Comparison of ENCODE assay signal across 20 cellular contexts in the genomic region with DNA sequence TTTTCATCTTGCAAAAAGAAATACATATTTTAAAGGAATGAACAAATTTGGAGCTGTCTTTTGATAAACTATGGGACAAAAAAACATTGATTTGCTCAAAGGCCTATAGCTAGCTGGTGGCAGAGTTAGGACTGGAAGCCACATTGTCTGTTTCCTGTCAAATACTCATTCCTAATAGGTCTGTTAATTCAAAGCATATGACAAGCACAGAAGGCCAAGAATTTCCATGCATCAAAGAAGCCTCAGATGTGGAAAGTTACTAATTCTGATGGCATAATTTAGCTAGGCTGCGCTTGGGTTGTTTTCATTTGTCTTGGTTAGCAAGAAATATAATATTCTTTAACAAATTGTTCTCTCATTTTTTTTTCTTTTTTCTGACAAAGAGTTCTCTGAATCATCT.
DNase-seq lines count a peak whose midpoint lies in the region; ATAC-seq and TF ChIP-seq lines count a peak whose summit lies in the region.
"Had no signal": no experiment of that assay in that cellular context is flagged by ENCODE, and none has a peak within 500 bp of the region (broad histone marks: within the 10 kb centered on the region; RNA-seq: fewer than 3 reads in every experiment).

No MANE protein-coding gene starts in this region.

- H3K36me3 Mint-ChIP-seq in immature natural killer cell = peaks cover 12 to 17% (median 13%) of the 10 kb centered on the region in 3 donors

- ATAC-seq in SK-N-SH treated with all-trans-retinoic acid at 6 μM for 48 hours (peak; percentile 85), HG02759 (IDR thresholded peaks at IDR 0.05; ENCODE audit: unreplicated experiment) (no peak)
- ATAC-seq: GM12878 had no signal

- H3K27me3 Mint-ChIP-seq in immature natural killer cell (ENCODE audit: low read depth in 3 of 3) = peaks cover 0 to 4% (median 0%) of the 10 kb centered on the region in 3 donors

- DNase-seq in GM04503 (ENCODE audit: low read depth) = peak; percentile 8
- DNase-seq in fibroblast of peridontal ligament (ENCODE audit: extremely low read depth) = peak; percentile 11
- DNase-seq in immature natural killer cell = no peak
- no peak for DNase-seq in SHP77 treated with DMSO at 0.1 percent for 48 hours (lab: John Stamatoyannopoulos, UW)
- DNase-seq in SKM-1 treated with dmso at 0.1 percent for 144 hours (lab: John Stamatoyannopoulos, UW; ENCODE audit: unreplicated experiment) = no peak
- DNase-seq: CD4-positive, CD25-positive, alpha-beta regulatory T cell; DMS153; DND-41; IMR-90; KG1; MM.1S; NCI-H2029; NCI-H446; NCI-H524 treated with DMSO at 0.1 percent for 48 hours; NCI-H774; SJCRH30; T-helper 1 cell had no signal

- no peaks in the 10 kb centered on the region for H3K4me1 Mint-ChIP-seq in immature natural killer cell
- H3K4me1 Mint-ChIP-seq: CD4-positive, CD25-positive, alpha-beta regulatory T cell had no signal

- no peak overlapping the region for H3K4me3 Mint-ChIP-seq in immature natural killer cell
- H3K4me3 Mint-ChIP-seq: CD4-positive, CD25-positive, alpha-beta regulatory T cell had no signal

- H3K27ac Mint-ChIP-seq in immature natural killer cell = no peak overlapping the region
- H3K27ac Mint-ChIP-seq: CD4-positive, CD25-positive, alpha-beta regulatory T cell had no signal

- H3K9me3 Mint-ChIP-seq in immature natural killer cell = peaks cover 10 to 18% (median 12%) of the 10 kb centered on the region in 6 donors

TF ChIP-seq in SK-N-SH treated with all-trans-retinoic acid at 6 μM for 48 hours, 23 proteins besides CTCF, POLR2A, EP300 and RAD21:
- TF ChIP-seq ZFP3 (CRISPR knock-in tag; IDR thresholded peaks at IDR 0.05) (no peak), TCF4 (CRISPR knock-in tag; IDR thresholded peaks at IDR 0.05; ENCODE audit: borderline replicate concordance) (peak; percentile 80), TOX (CRISPR knock-in tag; IDR thresholded peaks at IDR 0.05; ENCODE audit: borderline replicate concordance) (no peak)
- TF ChIP-seq, protein P1, sequence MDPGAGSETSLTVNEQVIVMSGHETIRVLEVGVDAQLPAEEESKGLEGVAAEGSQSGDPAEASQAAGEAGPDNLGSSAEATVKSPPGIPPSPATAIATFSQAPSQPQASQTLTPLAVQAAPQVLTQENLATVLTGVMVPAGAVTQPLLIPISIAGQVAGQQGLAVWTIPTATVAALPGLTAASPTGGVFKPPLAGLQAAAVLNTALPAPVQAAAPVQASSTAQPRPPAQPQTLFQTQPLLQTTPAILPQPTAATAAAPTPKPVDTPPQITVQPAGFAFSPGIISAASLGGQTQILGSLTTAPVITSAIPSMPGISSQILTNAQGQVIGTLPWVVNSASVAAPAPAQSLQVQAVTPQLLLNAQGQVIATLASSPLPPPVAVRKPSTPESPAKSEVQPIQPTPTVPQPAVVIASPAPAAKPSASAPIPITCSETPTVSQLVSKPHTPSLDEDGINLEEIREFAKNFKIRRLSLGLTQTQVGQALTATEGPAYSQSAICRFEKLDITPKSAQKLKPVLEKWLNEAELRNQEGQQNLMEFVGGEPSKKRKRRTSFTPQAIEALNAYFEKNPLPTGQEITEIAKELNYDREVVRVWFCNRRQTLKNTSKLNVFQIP (CRISPR knock-in tag; IDR thresholded peaks at IDR 0.05; ENCODE audit: borderline replicate concordance, low read depth) = no peak

Comparison
In these comparisons a context has a peak if more than half of its experiments do, and no peak if none do; other contexts are left out.
1. DNase-seq: peak in GM04503 (single experiment) and fibroblast of peridontal ligament (single experiment); none in immature natural killer cell (0 of 3), SHP77 treated with DMSO at 0.1 percent for 48 hours (single experiment) and SKM-1 treated with dmso at 0.1 percent for 144 hours (single experiment).